ENCODE assay signal across 20 cellular contexts in genomic region chr9:81424431-81424830, GRCh38.
"Had no signal": no experiment of that assay in that cellular context is flagged by ENCODE, and none has a peak within 500 bp of the region (broad histone marks: within the 10 kb centered on the region; RNA-seq: fewer than 3 reads in every experiment).

No MANE protein-coding gene starts in this region.

- H2AFZ ChIP-seq: parathyroid adenoma had no signal

- H3K36me3 ChIP-seq: gastroesophageal sphincter, neutrophil, spleen, uterus had no signal

- DNase-seq: activated CD4-positive, alpha-beta T cell treated with anti-CD3 and anti-CD28 coated beads, Interleukin-2, amount 50 U/mL, for 4 hours; activated CD8-positive, alpha-beta memory T cell treated with anti-CD3 and anti-CD28 coated beads, Interleukin-2, amount 50 U/mL, for 48 hours; activated naive CD4-positive, alpha-beta T cell treated with anti-CD3 and anti-CD28 coated beads for 36 hours; activated naive CD8-positive, alpha-beta T cell treated with anti-CD3 and anti-CD28 coated beads, Interleukin-2, amount 10 ng/mL, durations not matched to agents 7 days and 5 days; activated T-cell treated with anti-CD3 and anti-CD28 coated beads, Interleukin-2, amount 50 U/mL, for 48 hours; effector CD8-positive, alpha-beta T cell; erythroblast; head of caudate nucleus; spleen; stimulated activated CD4-positive, alpha-beta T cell treated with anti-CD3 and anti-CD28 coated beads, Interleukin-4, amount 100 ng/mL, for 1 hour; stimulated activated naive CD4-positive, alpha-beta T cell; T-helper 1 cell; T-helper 9 cell; testis; trophoblast cell; uterus had no signal

- H3K9me3 ChIP-seq: neutrophil, testis had no signal

- ATAC-seq: gastroesophageal sphincter, sciatic nerve had no signal

- H3K9ac ChIP-seq: parathyroid adenoma had no signal

- H3K27ac ChIP-seq: gastroesophageal sphincter, neutrophil, parathyroid adenoma, spleen, testis, uterus had no signal

- H3K4me3 ChIP-seq: gastroesophageal sphincter, spleen, testis, uterus had no signal

- H3K27me3 ChIP-seq: gastroesophageal sphincter, neutrophil, spleen, testis, uterus had no signal

- H3K4me1 ChIP-seq: gastroesophageal sphincter, parathyroid adenoma, spleen, testis, uterus had no signal
